9 cellular contexts compared by ENCODE assay signal in genomic region chr11:20026629-20027545, GRCh38.
DNase-seq lines count a peak whose midpoint lies in the region; ATAC-seq and TF ChIP-seq lines count a peak whose summit lies in the region.
"Had no signal": no experiment of that assay in that cellular context is flagged by ENCODE, and none has a peak within 500 bp of the region (broad histone marks: within the 10 kb centered on the region; RNA-seq: fewer than 3 reads in every experiment).

No MANE protein-coding gene starts in this region.

- ATAC-seq in GM21529 (IDR thresholded peaks at IDR 0.05; ENCODE audit: unreplicated experiment) (no peak), GM18873 (IDR thresholded peaks at IDR 0.05; ENCODE audit: low FRiP score, unreplicated experiment) (no peak)

- H3K36me3 ChIP-seq in HUES6 (ENCODE audit: control insufficient read depth, insufficient read depth, low read length) = no peaks in the 10 kb centered on the region
- no peaks in the 10 kb centered on the region for H3K36me3 ChIP-seq in parathyroid adenoma (ENCODE audit: control insufficient read depth, insufficient read depth, low read length)
- H3K36me3 ChIP-seq: right atrium auricular region had no signal

- H3K4me3 ChIP-seq in HUES6 (ENCODE audit: low read depth, low read length) = peak overlapping the region; percentile 50
- no peak overlapping the region for H3K4me3 ChIP-seq in parathyroid adenoma (ENCODE audit: low read depth, low read length)
- peak overlapping the region in 12 of 59 donors; percentile 0 to 33 (median 10) for H3K4me3 ChIP-seq in dorsolateral prefrontal cortex
- H3K4me3 ChIP-seq: right atrium auricular region had no signal

- H2AFZ ChIP-seq in parathyroid adenoma = peak overlapping the region; percentile 56

- H3K9ac ChIP-seq in HUES6 (ENCODE audit: low read length) = peak overlapping the region; percentile 70
- no peak overlapping the region for H3K9ac ChIP-seq in parathyroid adenoma

- no peak for TF ChIP-seq CTCF in parathyroid adenoma (IDR thresholded peaks at IDR 0.05)
- TF ChIP-seq CTCF in dorsolateral prefrontal cortex (IDR thresholded peaks at IDR 0.05 in 54 of 56, conservative IDR thresholded peaks at IDR 0.05 in 2 of 56; ENCODE audit: low read depth in 1 of 56, partially characterized antibody in 56 of 56) = no peak

- peaks cover 86% of the 10 kb centered on the region for H3K4me1 ChIP-seq in HUES6 (ENCODE audit: control insufficient read depth, insufficient read depth, low read length)
- peaks cover 10% of the 10 kb centered on the region for H3K4me1 ChIP-seq in parathyroid adenoma

- peak overlapping the region; percentile 33 for H3K4me2 ChIP-seq in parathyroid adenoma (ENCODE audit: low read length)

- peak overlapping the region; percentile 58; the same call in 1 of the 2 replicates for H3K27ac ChIP-seq in HUES6 (ENCODE audit: low read depth, low read length)
- peak overlapping the region; percentile 51 for H3K27ac ChIP-seq in parathyroid adenoma
- H3K27ac ChIP-seq in dorsolateral prefrontal cortex = peak overlapping the region in 28 of 59 donors; percentile 4 to 72 (median 34)
- H3K27ac ChIP-seq: right atrium auricular region had no signal

- peak; percentile 97 for DNase-seq in NCI-H748 (lab: John Stamatoyannopoulos, UW; ENCODE audit: unreplicated experiment)
- DNase-seq in glomerular visceral epithelial cell (ENCODE audit: extremely low spot score) = peak; percentile 28
- DNase-seq in dorsolateral prefrontal cortex = no peak
- DNase-seq in dermis blood vessel endothelial cell = no peak

- H3K27me3 ChIP-seq in HUES6 (ENCODE audit: control insufficient read depth, insufficient read depth, low read length) (no peaks in the 10 kb centered on the region), parathyroid adenoma (ENCODE audit: control insufficient read depth, insufficient read depth, low read length) (no peaks in the 10 kb centered on the region), dorsolateral prefrontal cortex (no peaks in the 10 kb centered on the region)
- H3K27me3 ChIP-seq: right atrium auricular region had no signal

- no peaks in the 10 kb centered on the region for H3K9me3 ChIP-seq in HUES6 (ENCODE audit: control insufficient read depth, insufficient read depth, low read depth, low read length)
- no peaks in the 10 kb centered on the region for H3K9me3 ChIP-seq in parathyroid adenoma (ENCODE audit: control insufficient read depth, low read length)
- H3K9me3 ChIP-seq: right atrium auricular region had no signal

- H3K79me2 ChIP-seq in parathyroid adenoma = no peaks in the 10 kb centered on the region

- intact Hi-C loops in dorsolateral prefrontal cortex (cut with DNase I) = no loop called here

Comparison
In these comparisons a context has a peak if more than half of its experiments do, and no peak if none do; other contexts are left out.
1. DNase-seq: peak in NCI-H748 (single experiment) and glomerular visceral epithelial cell (single experiment); none in dorsolateral prefrontal cortex (0 of 10) and dermis blood vessel endothelial cell (single experiment).